Comparison of ENCODE assay signal across 7 cellular contexts in genomic region chr16:54345231-54345630, GRCh38. TPM values are rescaled to one million over a fixed set of nuclear protein-coding genes. Genes with fewer than 3 reads are reported as not detected.
"Had no signal": no experiment of that assay in that cellular context is flagged by ENCODE, and none has a peak within 500 bp of the region (broad histone marks: within the 10 kb centered on the region; RNA-seq: fewer than 3 reads in every experiment).

No MANE protein-coding gene starts in this region.

- H3K36me3 Mint-ChIP-seq: IgD-negative memory B cell had no signal

- H3K4me1 Mint-ChIP-seq: IgD-negative memory B cell had no signal

- DNase-seq: GOT3, H9, HCEC 1CT, KBM-7 had no signal

- FAIRE-seq: HTR-8/SVneo had no signal

- H3K4me3 Mint-ChIP-seq: H9, IgD-negative memory B cell had no signal

RNA-seq across cellular contexts. Expression of gene IRX3, which starts 58.6 kb away (rescaled TPM):
- total RNA-seq: HT-29 had no signal
- polyA plus RNA-seq: IgD-negative memory B cell had no signal
